ENCODE assay signal across 8 cellular contexts in the genomic region with DNA sequence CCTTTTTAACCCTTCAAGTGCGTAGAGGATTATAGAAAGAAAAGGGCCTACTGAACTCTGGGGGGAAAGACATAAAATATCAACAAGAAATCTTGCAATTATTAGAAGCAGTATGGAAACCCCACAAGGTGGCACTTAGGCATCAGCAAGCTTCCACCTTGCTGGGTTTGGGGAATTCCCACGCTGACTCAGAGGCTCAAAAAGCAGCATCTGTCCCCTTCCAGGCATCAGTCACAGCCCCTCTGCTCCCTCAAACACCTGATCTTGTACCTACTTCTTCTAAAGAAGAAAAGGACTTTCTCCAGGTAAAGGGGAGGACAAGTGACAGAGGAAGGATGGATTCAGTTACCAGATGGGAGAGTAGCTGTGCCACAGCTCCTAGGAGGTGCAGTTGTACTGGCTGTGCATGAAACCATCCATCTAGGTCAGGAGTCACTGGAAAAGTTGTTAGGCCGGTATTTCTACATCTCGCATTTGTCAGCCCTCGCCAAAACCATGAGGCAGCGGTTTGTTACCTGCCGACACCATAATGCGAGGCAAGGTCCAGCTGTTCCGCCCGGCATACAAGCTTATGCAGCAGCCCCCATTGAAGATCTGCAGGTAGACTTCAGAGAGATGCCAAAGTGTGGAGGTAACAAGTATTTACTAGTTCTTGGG.
A peak's percentile ranks its signal among the peaks of the same experiment; 100 is the strongest.
DNase-seq lines count a peak whose midpoint lies in the region; ATAC-seq and TF ChIP-seq lines count a peak whose summit lies in the region.
"Not testable (repeated sequence)": the region's sequence is repeated elsewhere in the genome, so short reads cannot be mapped to it uniquely, and the experiment has no call there.

No MANE protein-coding gene starts in this region.

- CTCF ChIA-PET in RWPE1 (lab: Yijun Ruan, JAX): interaction anchor here (0.6 to 1.6 kb wide), 6 partner anchors 14 to 307 kb away, joined by 3 to 8 read pairs (median 4); partner anchors contain the start of gene NAGK

- H3K36me3 Mint-ChIP-seq in activated naive CD4-positive, alpha-beta T cell treated with anti-CD3 and anti-CD28 coated beads, Interleukin-2, amount 50 U/mL, for 24 hours; memory B cell: not testable (repeated sequence)

- H3K27ac ChIP-seq in RWPE1: not testable (repeated sequence)

- not testable (repeated sequence) for H3K4me3 Mint-ChIP-seq in activated naive CD4-positive, alpha-beta T cell treated with anti-CD3 and anti-CD28 coated beads, Interleukin-2, amount 50 U/mL, for 24 hours; memory B cell

- peak overlapping the region; percentile 37 for H3K27ac Mint-ChIP-seq in activated naive CD4-positive, alpha-beta T cell treated with anti-CD3 and anti-CD28 coated beads, Interleukin-2, amount 50 U/mL, for 24 hours
- peak overlapping the region; percentile 62 for H3K27ac Mint-ChIP-seq in memory B cell

- ATAC-seq in HG02610 (IDR thresholded peaks at IDR 0.05; ENCODE audit: unreplicated experiment): peak; percentile 71
- peak; percentile 89 for ATAC-seq in memory B cell (ENCODE audit: low read depth)
- peak; percentile 43 for ATAC-seq in stimulated activated naive CD8-positive, alpha-beta T cell treated with anti-CD3 and anti-CD28 coated beads, Interleukin-15, Interleukin-2, amounts not matched to agents 100 U/mL and 50 U/mL, for 24 hours

- POLR2A ChIA-PET in RWPE1 (lab: Yijun Ruan, JAX; ENCODE audit: low non-redundant PET): interaction anchor here (0.8 to 1.0 kb wide), 2 partner anchors 18 to 19 kb away, joined by 3 to 5 read pairs; partner anchors contain the start of gene NAGK

- H3K9me3 Mint-ChIP-seq in activated naive CD4-positive, alpha-beta T cell treated with anti-CD3 and anti-CD28 coated beads, Interleukin-2, amount 50 U/mL, for 24 hours; memory B cell: not testable (repeated sequence)

- DNase-seq in GM12864 (ENCODE audit: low read depth): not testable (repeated sequence)
- peak; percentile 48 for DNase-seq in RWPE1 (ENCODE audit: low spot score)
- peak; percentile 32 to 46 for DNase-seq in activated CD8-positive, alpha-beta memory T cell treated with anti-CD3 and anti-CD28 coated beads for 4 hours (ENCODE audit: low read depth in 2 of 2)
- peak in 1 of 2 donors; percentile 48 for DNase-seq in memory B cell (ENCODE audit: low spot score in 2 of 2)
- DNase-seq in stimulated activated CD4-positive, alpha-beta T cell treated with anti-CD3 and anti-CD28 coated beads, Interleukin-4, amount 100 ng/mL, for 24 hours: peak; percentile 76
- DNase-seq in stimulated activated naive CD8-positive, alpha-beta T cell treated with anti-CD3 and anti-CD28 coated beads, Interleukin-15, Interleukin-2, amounts not matched to agents 100 U/mL and 50 U/mL, for 24 hours: peak; percentile 61

- peak; percentile 27 for TF ChIP-seq CTCF in GM12864 (IDR thresholded peaks at IDR 0.05; ENCODE audit: low read depth, low read length, missing control alignments)
- not testable (repeated sequence) for TF ChIP-seq CTCF in RWPE1 (conservative IDR thresholded peaks at IDR 0.05; ENCODE audit: low read depth)

- H3K27me3 Mint-ChIP-seq in activated naive CD4-positive, alpha-beta T cell treated with anti-CD3 and anti-CD28 coated beads, Interleukin-2, amount 50 U/mL, for 24 hours; memory B cell: not testable (repeated sequence)

- H3K4me3 ChIP-seq in GM12864 (ENCODE audit: low read depth, low read length): not testable (repeated sequence)

- peaks cover 12% of the 10 kb centered on the region for H3K4me1 Mint-ChIP-seq in activated naive CD4-positive, alpha-beta T cell treated with anti-CD3 and anti-CD28 coated beads, Interleukin-2, amount 50 U/mL, for 24 hours
- not testable (repeated sequence) for H3K4me1 Mint-ChIP-seq in memory B cell
